ENCODE assay signal across 14 cellular contexts in genomic region chr17:50696365-50696879, GRCh38.
"Had no signal": no experiment of that assay in that cellular context is flagged by ENCODE, and none has a peak within 500 bp of the region (broad histone marks: within the 10 kb centered on the region; RNA-seq: fewer than 3 reads in every experiment).

No MANE protein-coding gene starts in this region.

- FAIRE-seq: endothelial cell of umbilical vein, pancreas had no signal

- ATAC-seq: activated CD4-positive, CD25-positive, alpha-beta regulatory T cell treated with anti-CD3 and anti-CD28 coated beads, Interleukin-2, amount 50 U/mL, for 24 hours; foreskin keratinocyte had no signal

- H3K4me1 ChIP-seq: colonic mucosa, uterus had no signal

- DNase-seq: activated CD4-positive, alpha-beta T cell treated with anti-CD3 and anti-CD28 coated beads, Interleukin-2, amount 50 U/mL, for 4 hours; caudate nucleus; colonic mucosa; foreskin keratinocyte; immature natural killer cell; pancreas; stimulated activated CD4-positive, alpha-beta T cell treated with anti-CD3 and anti-CD28 coated beads, Interleukin-4, amount 100 ng/mL, for 1 hour; stimulated activated CD8-positive, alpha-beta memory T cell treated with anti-CD3 and anti-CD28 coated beads, Interleukin-4, amount 100 ng/mL, for 48 hours; uterus had no signal

- H3K27ac Mint-ChIP-seq: activated T-helper 2 cell treated with anti-CD3 and anti-CD28 coated beads, Interferon-gamma antibody, Interleukin-2, Interleukin-4, amounts not matched to agents 10 μg/mL and 5 μg/mL and 100 μg/mL, durations not matched to agents 14 hours and 24 hours and 36 hours; T-helper 1 cell treated with Interleukin-12 subunit alpha and Interleukin-12 subunit beta and Interleukin-4 antibody, amounts not matched to agents 30 μg/mL and 1 μg/mL, for 36 hours had no signal

- H3K36me3 ChIP-seq: uterus had no signal

- H3K4me3 Mint-ChIP-seq: immature natural killer cell; neural crest cell; T-helper 1 cell treated with Interleukin-12 subunit alpha and Interleukin-12 subunit beta and Interleukin-4 antibody, amounts not matched to agents 30 μg/mL and 1 μg/mL, for 36 hours had no signal

- H3K4me3 ChIP-seq: colonic mucosa, pancreas, uterus had no signal

- H3K9me3 ChIP-seq: colonic mucosa, pancreas, uterus had no signal

- H3K9me3 Mint-ChIP-seq: activated T-helper 2 cell treated with anti-CD3 and anti-CD28 coated beads, Interferon-gamma antibody, Interleukin-2, Interleukin-4, amounts not matched to agents 10 μg/mL and 5 μg/mL and 100 μg/mL, durations not matched to agents 14 hours and 24 hours and 36 hours; immature natural killer cell; neural crest cell; T-helper 1 cell treated with Interleukin-12 subunit alpha and Interleukin-12 subunit beta and Interleukin-4 antibody, amounts not matched to agents 30 μg/mL and 1 μg/mL, for 36 hours had no signal

- H3K27me3 ChIP-seq: colonic mucosa, foreskin keratinocyte, pancreas, uterus had no signal

- H3K27ac ChIP-seq: foreskin keratinocyte had no signal
